ENCODE assay signal across 23 cellular contexts in the genomic region with DNA sequence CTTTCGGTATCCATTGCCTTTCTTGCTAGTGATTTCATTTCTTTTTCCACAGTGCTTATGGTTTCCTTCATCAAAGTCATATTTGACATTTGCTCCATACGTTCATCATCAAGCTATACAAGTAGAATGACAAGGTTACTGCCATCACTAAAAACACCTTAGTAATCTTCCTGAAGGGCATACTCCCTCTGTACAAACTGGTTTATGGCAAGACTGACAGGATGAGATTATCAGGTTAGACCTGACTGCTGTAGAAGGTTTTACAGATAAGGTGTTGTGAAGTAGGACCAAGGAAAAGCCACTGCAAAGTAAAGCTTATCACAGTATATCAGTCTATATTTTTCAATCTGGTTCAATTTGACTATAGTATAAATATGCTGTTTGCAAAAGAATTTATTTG.
"Had no signal": no experiment of that assay in that cellular context is flagged by ENCODE, and none has a peak within 500 bp of the region (broad histone marks: within the 10 kb centered on the region; RNA-seq: fewer than 3 reads in every experiment).

No MANE protein-coding gene starts in this region.

- H3K4me1 ChIP-seq: pancreas, psoas muscle, sigmoid colon, suprapubic skin, testis, tibial artery, transverse colon, upper lobe of right lung, uterus had no signal

- H3K27ac ChIP-seq: neutrophil, pancreas, psoas muscle, right lobe of liver, sigmoid colon, stomach, suprapubic skin, testis, tibial artery, transverse colon, upper lobe of right lung, uterus had no signal

- H3K4me3 ChIP-seq: pancreas, psoas muscle, right lobe of liver, sigmoid colon, stomach, suprapubic skin, testis, tibial artery, transverse colon, upper lobe of right lung, uterus had no signal

- H3K36me3 ChIP-seq: neutrophil, pancreas, right lobe of liver, sigmoid colon, stomach, suprapubic skin, tibial artery, transverse colon, upper lobe of right lung had no signal

- H3K9me3 ChIP-seq: neutrophil, pancreas, psoas muscle, right lobe of liver, sigmoid colon, stomach, suprapubic skin, testis, tibial artery, transverse colon, upper lobe of right lung, uterus had no signal

- DNase-seq: naive thymus-derived CD4-positive, alpha-beta T cell; nephron progenitor cell; nucleus accumbens; pancreas; psoas muscle; right cardiac atrium; right lobe of liver; sigmoid colon; small intestine; stimulated activated CD4-positive, alpha-beta T cell treated with anti-CD3 and anti-CD28 coated beads, Interleukin-15, amount 100 ng/mL, for 24 hours; stimulated activated CD4-positive, alpha-beta T cell treated with anti-CD3 and anti-CD28 coated beads, Interleukin-2, amount 100 ng/mL, for 24 hours; stimulated activated CD4-positive, alpha-beta T cell treated with anti-CD3 and anti-CD28 coated beads, Interleukin-2, amount 100 ng/mL, for 48 hours; stimulated activated CD4-positive, alpha-beta T cell treated with anti-CD3 and anti-CD28 coated beads, Interleukin-4, amount 100 ng/mL, for 24 hours; stimulated activated naive B cell treated with anti-CD40 and anti-IgM and Interleukin-4, amounts not matched to agents 10 μg/mL and 1 μg/mL and 100 μg/mL, for 72 hours; stimulated activated naive CD4-positive, alpha-beta T cell treated with Interleukin-2 at 50 U/mL for 16 hours; stomach; testis; tibial artery; transverse colon; upper lobe of right lung; uterus had no signal

- FAIRE-seq: pancreas had no signal

- H3K27me3 ChIP-seq: neutrophil, pancreas, right lobe of liver, sigmoid colon, stomach, suprapubic skin, testis, tibial artery, transverse colon, upper lobe of right lung, uterus had no signal
